Comparison of ENCODE assay signal across 8 cellular contexts in the genomic region with DNA sequence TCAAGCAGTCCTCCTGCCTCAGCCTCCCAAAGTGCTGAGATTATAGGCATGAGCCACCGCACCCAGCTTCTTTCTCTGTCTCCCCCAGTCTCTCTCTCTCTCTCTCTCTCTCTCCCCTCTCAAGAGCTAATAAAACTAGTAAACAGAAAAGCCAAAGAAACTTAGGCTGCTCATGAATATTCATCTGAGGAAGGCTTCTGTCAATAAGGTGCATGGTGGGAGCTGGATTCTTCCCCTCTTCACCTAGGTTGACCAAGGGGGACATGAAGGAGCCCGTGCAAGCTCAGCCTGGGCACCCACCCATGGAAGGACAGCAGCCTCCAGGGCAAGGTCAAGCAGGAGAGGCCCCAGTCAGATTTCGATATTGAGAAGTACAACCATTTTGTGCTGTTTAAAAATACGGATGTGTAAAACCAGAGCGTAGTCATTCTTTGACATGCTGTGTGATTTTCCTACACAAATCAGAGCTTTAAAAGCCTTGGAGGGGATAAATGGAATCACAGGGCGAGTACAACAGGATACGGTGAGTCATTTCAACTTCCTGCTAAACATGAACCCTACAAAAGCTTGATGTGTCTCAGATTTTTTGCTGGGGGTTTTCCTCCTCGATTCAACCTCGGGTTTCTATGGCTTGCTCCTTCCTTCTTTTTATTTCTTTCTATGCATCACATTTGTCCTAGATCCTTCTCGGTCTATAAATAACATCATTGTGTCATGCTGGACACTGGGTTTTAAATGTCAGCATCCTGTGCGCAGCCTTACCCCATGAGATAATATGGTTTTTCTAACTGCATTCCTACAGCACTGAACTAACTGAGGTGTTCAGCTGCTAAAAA.
A peak's percentile ranks its signal among the peaks of the same experiment; 100 is the strongest.
DNase-seq lines count a peak whose midpoint lies in the region; ATAC-seq and TF ChIP-seq lines count a peak whose summit lies in the region.

No MANE protein-coding gene starts in this region.

- TF ChIP-seq CTCF in PC-3 (conservative IDR thresholded peaks at IDR 0.05; ENCODE audit: low read depth, low read length) (no peak), chondrocyte (IDR thresholded peaks at IDR 0.05) (no peak)

- H3K4me3 ChIP-seq in PC-3 (ENCODE audit: low read length) = peak overlapping the region; percentile 34; the same call in 1 of the 2 replicates
- peak overlapping the region; percentile 25 for H3K4me3 ChIP-seq in naive thymus-derived CD4-positive, alpha-beta T cell (ENCODE audit: low read length)

- H3F3A ChIP-seq in PC-3 (ENCODE audit: low read length, unreplicated experiment) = no peaks in the 10 kb centered on the region

- peaks cover 32% of the 10 kb centered on the region for H3K4me1 ChIP-seq in PC-3 (ENCODE audit: insufficient read depth, low read length)
- peaks cover 15 to 16% of the 10 kb centered on the region in 2 donors for H3K4me1 ChIP-seq in naive thymus-derived CD4-positive, alpha-beta T cell (ENCODE audit: control insufficient read depth in 2 of 2, insufficient read depth in 2 of 2, low read length in 2 of 2)

- TSS peak; percentile 53 for BruUV-seq in PC-3 (replicated peaks; lab: Mats Ljungman, UMichigan)

- H3K27ac ChIP-seq in PC-3 (ENCODE audit: low read length) = peak overlapping the region; percentile 96
- H3K27ac ChIP-seq in naive thymus-derived CD4-positive, alpha-beta T cell (ENCODE audit: low read depth, low read length) = peak overlapping the region; percentile 2

- H3K36me3 Mint-ChIP-seq in chondrocyte (ENCODE audit: low read depth) = no peaks in the 10 kb centered on the region
- H3K36me3 Mint-ChIP-seq in naive thymus-derived CD4-positive, alpha-beta T cell = peaks cover 0 to 3% (median 0%) of the 10 kb centered on the region in 5 donors

- intact Hi-C loops in PC-3 (cut with micrococcal nuclease) = loop anchor here (1.0 kb wide), 2 partner anchors 12 to 368 kb away; no protein-coding TSS in a partner anchor
- intact Hi-C loops in naive thymus-derived CD4-positive, alpha-beta T cell (cut with micrococcal nuclease) = loop anchor here (1.0 to 10.0 kb wide), 8 partner anchors 20 to 662 kb away; a partner anchor contains a TSS

- peaks cover 24% of the 10 kb centered on the region for H3K4me1 Mint-ChIP-seq in chondrocyte (ENCODE audit: low read depth)
- H3K4me1 Mint-ChIP-seq in naive thymus-derived CD4-positive, alpha-beta T cell = peaks cover 26 to 55% (median 35%) of the 10 kb centered on the region in 7 donors

- POLR2A ChIA-PET in PC-3 (lab: Charles Lee; ENCODE audit: unreplicated experiment) = interaction anchor here (0.6 to 0.7 kb wide), 2 partner anchors 45 to 373 kb away, joined by 3 read pairs; no protein-coding TSS in a partner anchor
- POLR2A ChIA-PET in naive thymus-derived CD4-positive, alpha-beta T cell (lab: Charles Lee) = interaction anchor here (0.6 to 1.4 kb wide), 5 partner anchors 10 to 231 kb away, joined by 3 to 5 read pairs (median 4); no protein-coding TSS in a partner anchor

- peak; percentile 67 for ATAC-seq in HG02610 (IDR thresholded peaks at IDR 0.05; ENCODE audit: unreplicated experiment)
- peak; percentile 82 for ATAC-seq in PC-3
- peak; percentile 88 for ATAC-seq in naive thymus-derived CD4-positive, alpha-beta T cell

- 0 out of 2 replicates have a peak, but pooled peaks cover 4% of the 10 kb centered on the region for H3K9me2 ChIP-seq in PC-3 (replicated peaks; ENCODE audit: low read length)

- H3K4me2 ChIP-seq in PC-3 (ENCODE audit: low read length) = peak overlapping the region; percentile 75

- H3K27me3 Mint-ChIP-seq in chondrocyte (ENCODE audit: low read depth) = no peaks in the 10 kb centered on the region
- no peaks in the 10 kb centered on the region for H3K27me3 Mint-ChIP-seq in naive thymus-derived CD4-positive, alpha-beta T cell

- H3K4me3 Mint-ChIP-seq in chondrocyte (ENCODE audit: unreplicated experiment) = peak overlapping the region; percentile 51
- peak overlapping the region; percentile 52 to 80 (median 66) for H3K4me3 Mint-ChIP-seq in naive thymus-derived CD4-positive, alpha-beta T cell

- peak overlapping the region; percentile 91 for H3K27ac Mint-ChIP-seq in chondrocyte (ENCODE audit: unreplicated experiment)
- H3K27ac Mint-ChIP-seq in naive thymus-derived CD4-positive, alpha-beta T cell = peak overlapping the region; percentile 43 to 92 (median 79)

- peak overlapping the region; percentile 62 for H3K9ac ChIP-seq in PC-3 (ENCODE audit: low read length)

- no peaks in the 10 kb centered on the region for H3K79me2 ChIP-seq in PC-3 (ENCODE audit: low read length)

- no peaks in the 10 kb centered on the region for H3K27me3 ChIP-seq in PC-3 (ENCODE audit: low read length)
- H3K27me3 ChIP-seq in naive thymus-derived CD4-positive, alpha-beta T cell (ENCODE audit: control insufficient read depth in 2 of 2, insufficient read depth in 2 of 2, low read length in 2 of 2) = no peaks in the 10 kb centered on the region

- H2AFZ ChIP-seq in PC-3 (ENCODE audit: low read length) = peak overlapping the region; percentile 69

- H3K36me3 ChIP-seq in PC-3 (ENCODE audit: low read depth, low read length) = no peaks in the 10 kb centered on the region
- no peaks in the 10 kb centered on the region for H3K36me3 ChIP-seq in naive thymus-derived CD4-positive, alpha-beta T cell (ENCODE audit: control insufficient read depth in 2 of 3, insufficient read depth in 3 of 3, low read length in 3 of 3)

- CTCF ChIA-PET in PC-3 (lab: Charles Lee) = no interaction called here
- CTCF ChIA-PET in naive thymus-derived CD4-positive, alpha-beta T cell (lab: Charles Lee) = interaction anchor here (0.6 to 0.8 kb wide), 2 partner anchors 72 to 666 kb away, joined by 3 to 4 read pairs; no protein-coding TSS in a partner anchor

- no peaks in the 10 kb centered on the region for H3K9me3 ChIP-seq in PC-3 (ENCODE audit: low read length)
- no peaks in the 10 kb centered on the region for H3K9me3 ChIP-seq in naive thymus-derived CD4-positive, alpha-beta T cell (ENCODE audit: control insufficient read depth in 2 of 3, low read length in 3 of 3)

- H4K20me1 ChIP-seq in PC-3 (ENCODE audit: low read length) = no peaks in the 10 kb centered on the region

- DNase-seq in SIG-M5 treated with dmso at 0.1 percent for 504 hours (lab: John Stamatoyannopoulos, UW; ENCODE audit: unreplicated experiment) = peak; percentile 53
- no peak for DNase-seq in SIG-M5 (lab: John Stamatoyannopoulos, UW)
- peak; percentile 79 for DNase-seq in PC-3
- DNase-seq in chondrocyte (ENCODE audit: low spot score) = no peak
- peak in 8 of 9 donors; percentile 1 to 65 (median 34) for DNase-seq in naive thymus-derived CD4-positive, alpha-beta T cell
- no peak for DNase-seq in NCI-H1417 treated with DMSO at 0.1 percent for 48 hours (lab: John Stamatoyannopoulos, UW)
- DNase-seq in NCI-H69 (lab: John Stamatoyannopoulos, UW) = no peak

- no peaks in the 10 kb centered on the region for H3K9me3 Mint-ChIP-seq in chondrocyte (ENCODE audit: low read depth)
- peaks cover 0 to 5% (median 0%) of the 10 kb centered on the region in 11 donors for H3K9me3 Mint-ChIP-seq in naive thymus-derived CD4-positive, alpha-beta T cell

Comparison
In these comparisons a context has a peak if more than half of its experiments do, and no peak if none do; other contexts are left out.
1. DNase-seq: peak in SIG-M5 treated with dmso at 0.1 percent for 504 hours (single experiment), PC-3 (single experiment) and naive thymus-derived CD4-positive, alpha-beta T cell (8 of 9); none in SIG-M5 (single experiment), chondrocyte (single experiment), NCI-H1417 treated with DMSO at 0.1 percent for 48 hours (single experiment) and NCI-H69 (single experiment).
2. Peak in every context shown above with its lines, with median percentiles within 50 percentile points of each other: ATAC-seq.